In the genomic region with DNA sequence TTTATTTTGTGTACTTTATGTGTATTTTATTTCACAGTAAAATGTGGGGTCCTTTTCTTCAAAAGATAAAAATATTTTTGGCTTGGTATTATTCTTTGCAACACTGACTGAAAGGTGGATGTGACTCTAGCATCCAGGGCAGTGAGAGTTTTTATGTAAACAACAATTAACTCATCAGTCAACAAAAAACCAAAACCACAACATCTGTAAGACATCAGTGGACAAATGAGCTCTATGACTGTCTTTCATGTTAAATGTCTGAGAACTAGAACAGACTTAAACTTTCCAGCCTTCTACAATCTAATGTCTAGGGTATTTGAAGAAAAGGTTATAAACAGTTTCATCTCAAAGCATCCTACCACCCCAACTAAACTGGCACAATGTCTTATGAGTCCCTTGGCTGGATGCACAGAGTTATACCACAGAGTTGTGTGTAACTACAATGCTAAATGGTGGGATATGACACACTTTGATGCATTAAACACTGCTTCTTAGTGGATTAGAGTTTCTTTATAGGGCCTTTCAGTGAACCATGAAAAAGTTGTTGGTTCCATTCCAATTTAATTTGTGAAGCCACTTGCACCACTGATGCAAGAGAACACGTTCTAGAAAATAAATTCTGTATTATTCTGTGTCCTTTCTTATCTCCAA, we compare ENCODE assay signal across 21 cellular contexts.
"Had no signal": no experiment of that assay in that cellular context is flagged by ENCODE, and none has a peak within 500 bp of the region (broad histone marks: within the 10 kb centered on the region; RNA-seq: fewer than 3 reads in every experiment).

No MANE protein-coding gene starts in this region.

- H3K27ac ChIP-seq: esophagus squamous epithelium, heart left ventricle, left lung, skin epidermis, stomach, vagina had no signal

- H3K9me3 ChIP-seq: esophagus squamous epithelium, heart left ventricle, left lung, stomach, vagina had no signal

- DNase-seq: activated B cell treated with CpG ODN at 0.5 μM for 24 hours; activated CD4-positive, alpha-beta memory T cell treated with anti-CD3 and anti-CD28 coated beads, Interleukin-2, amount 10 ng/mL, durations not matched to agents 7 days and 5 days; activated CD4-positive, alpha-beta T cell treated with anti-CD3 and anti-CD28 coated beads for 4 hours; activated CD8-positive, alpha-beta memory T cell treated with anti-CD3 and anti-CD28 coated beads, Interleukin-2, amount 10 ng/mL, durations not matched to agents 7 days and 5 days; activated naive CD4-positive, alpha-beta T cell treated with Interleukin-2 at 50 U/mL for 16 hours; activated naive CD8-positive, alpha-beta T cell treated with anti-CD3 and anti-CD28 coated beads, Interleukin-2, amount 50 U/mL, for 24 hours; effector CD8-positive, alpha-beta T cell; esophagus squamous epithelium; heart left ventricle; kidney; left lung; right cardiac atrium; stimulated activated CD4-positive, alpha-beta T cell treated with anti-CD3 and anti-CD28 coated beads, Interleukin-15, amount 100 ng/mL, for 24 hours; stimulated activated CD4-positive, alpha-beta T cell treated with anti-CD3 and anti-CD28 coated beads, Interleukin-2, amount 100 ng/mL, for 48 hours; stomach; T-cell; trophoblast cell had no signal

- ATAC-seq: activated CD8-positive, alpha-beta memory T cell treated with anti-CD3 and anti-CD28 coated beads, Interleukin-2, amount 10 ng/mL, durations not matched to agents 7 days and 5 days; activated naive CD8-positive, alpha-beta T cell treated with anti-CD3 and anti-CD28 coated beads, Interleukin-2, amount 50 U/mL, for 24 hours; activated T-helper 17 cell treated with anti-CD3 and anti-CD28 coated beads, Interleukin-2, amount 50 U/mL, for 72 hours; heart left ventricle; left lung; right cardiac atrium; T-cell had no signal

- H3K27me3 ChIP-seq: esophagus squamous epithelium, heart left ventricle, left lung, stomach, vagina had no signal

- FAIRE-seq: endothelial cell of umbilical vein had no signal

- H3K4me1 ChIP-seq: heart left ventricle, left lung, stomach, vagina had no signal

- H3K4me3 ChIP-seq: esophagus squamous epithelium, heart left ventricle, left lung, skin epidermis, stomach, vagina had no signal

- H3K36me3 ChIP-seq: esophagus squamous epithelium, heart left ventricle, left lung, stomach, vagina had no signal
